ENCODE assay signal across 16 cellular contexts in genomic region chr22:49647346-49648026, GRCh38.
DNase-seq lines count a peak whose midpoint lies in the region; ATAC-seq and TF ChIP-seq lines count a peak whose summit lies in the region.
"Had no signal": no experiment of that assay in that cellular context is flagged by ENCODE, and none has a peak within 500 bp of the region (broad histone marks: within the 10 kb centered on the region; RNA-seq: fewer than 3 reads in every experiment).

No MANE protein-coding gene starts in this region.

- no peaks in the 10 kb centered on the region for H3K27me3 ChIP-seq in GM23248 (replicated peaks; ENCODE audit: insufficient read depth)

- no peak overlapping the region for H3K4me3 ChIP-seq in NB4 (ENCODE audit: low read depth, low read length)
- H3K4me3 ChIP-seq in GM23248: no peak overlapping the region
- H3K4me3 ChIP-seq: GM12878 had no signal

- in situ Hi-C loops in GM23248 (cut with MboI): no loop called here

- DNase-seq in NCI-H748 (lab: John Stamatoyannopoulos, UW; ENCODE audit: unreplicated experiment): peak; percentile 10
- no peak for DNase-seq in NCI-H748 treated with DMSO at 0.1 percent for 48 hours (lab: John Stamatoyannopoulos, UW)
- peak; percentile 24 for DNase-seq in NB4 (ENCODE audit: low read depth)
- DNase-seq in HPDE6-E6E7 (ENCODE audit: extremely low spot score): no peak
- no peak for DNase-seq in GM23248
- DNase-seq in dermis blood vessel endothelial cell: no peak
- DNase-seq: DMS153, IMR-90, NCI-H187, NCI-H2171, NCI-H446 treated with DMSO at 0.1 percent for 48 hours, T-cell had no signal

- WGBS in GM23248 (ENCODE audit: low coverage in 1 of 2, low lambda C conversion rate in 2 of 2, missing lambda C conversion rate in 2 of 2), 2 experiments: 29 to 34% methylated on average over 9 to 10 of the region's 10 CpGs

- no peaks in the 10 kb centered on the region for H3K9me2 ChIP-seq in GM23248 (ENCODE audit: insufficient read depth)

- no peaks in the 10 kb centered on the region for H3K79me2 ChIP-seq in GM23248 (ENCODE audit: insufficient read depth)

- H3K4me2 ChIP-seq in GM23248 (ENCODE audit: unreplicated experiment): no peak overlapping the region

- no peak overlapping the region for H2AFZ ChIP-seq in GM23248

- no peaks in the 10 kb centered on the region for H3K9me3 ChIP-seq in GM23248 (ENCODE audit: low read depth)

- no peaks in the 10 kb centered on the region for H4K20me1 ChIP-seq in GM23248 (ENCODE audit: insufficient read depth)

- TF ChIP-seq CTCF in NB4 (IDR thresholded peaks at IDR 0.05; ENCODE audit: low read depth, low read length): peak; percentile 63
- peak; percentile 41; the same call in 1 of the 2 replicates for TF ChIP-seq CTCF in VCaP (conservative IDR thresholded peaks at IDR 0.05)

- H3K27ac ChIP-seq in VCaP (no peak overlapping the region), GM23248 (no peak overlapping the region)
- H3K27ac ChIP-seq: C4-2B had no signal

- H3K4me1 ChIP-seq in GM23248 (ENCODE audit: insufficient read depth): no peaks in the 10 kb centered on the region

- no peak for TF ChIP-seq POLR2A in NB4 (IDR thresholded peaks at IDR 0.05; ENCODE audit: extremely low read depth, insufficient read length)

- ATAC-seq in HG03045 (IDR thresholded peaks at IDR 0.05; ENCODE audit: unreplicated experiment): no peak
- ATAC-seq: GM12878, T-cell had no signal

- no peak overlapping the region for H3K9ac ChIP-seq in GM23248

- no peaks in the 10 kb centered on the region for H3K36me3 ChIP-seq in GM23248 (ENCODE audit: low read depth)

- no peaks in the 10 kb centered on the region for H3F3A ChIP-seq in GM23248 (ENCODE audit: insufficient read depth)

Comparison
In these comparisons a context has a peak if more than half of its experiments do, and no peak if none do; other contexts are left out.
1. DNase-seq: peak in NCI-H748 (single experiment) and NB4 (single experiment); none in NCI-H748 treated with DMSO at 0.1 percent for 48 hours (single experiment), HPDE6-E6E7 (single experiment), GM23248 (single experiment) and dermis blood vessel endothelial cell (single experiment).